1 cellular context compared by ENCODE assay signal in the genomic region with DNA sequence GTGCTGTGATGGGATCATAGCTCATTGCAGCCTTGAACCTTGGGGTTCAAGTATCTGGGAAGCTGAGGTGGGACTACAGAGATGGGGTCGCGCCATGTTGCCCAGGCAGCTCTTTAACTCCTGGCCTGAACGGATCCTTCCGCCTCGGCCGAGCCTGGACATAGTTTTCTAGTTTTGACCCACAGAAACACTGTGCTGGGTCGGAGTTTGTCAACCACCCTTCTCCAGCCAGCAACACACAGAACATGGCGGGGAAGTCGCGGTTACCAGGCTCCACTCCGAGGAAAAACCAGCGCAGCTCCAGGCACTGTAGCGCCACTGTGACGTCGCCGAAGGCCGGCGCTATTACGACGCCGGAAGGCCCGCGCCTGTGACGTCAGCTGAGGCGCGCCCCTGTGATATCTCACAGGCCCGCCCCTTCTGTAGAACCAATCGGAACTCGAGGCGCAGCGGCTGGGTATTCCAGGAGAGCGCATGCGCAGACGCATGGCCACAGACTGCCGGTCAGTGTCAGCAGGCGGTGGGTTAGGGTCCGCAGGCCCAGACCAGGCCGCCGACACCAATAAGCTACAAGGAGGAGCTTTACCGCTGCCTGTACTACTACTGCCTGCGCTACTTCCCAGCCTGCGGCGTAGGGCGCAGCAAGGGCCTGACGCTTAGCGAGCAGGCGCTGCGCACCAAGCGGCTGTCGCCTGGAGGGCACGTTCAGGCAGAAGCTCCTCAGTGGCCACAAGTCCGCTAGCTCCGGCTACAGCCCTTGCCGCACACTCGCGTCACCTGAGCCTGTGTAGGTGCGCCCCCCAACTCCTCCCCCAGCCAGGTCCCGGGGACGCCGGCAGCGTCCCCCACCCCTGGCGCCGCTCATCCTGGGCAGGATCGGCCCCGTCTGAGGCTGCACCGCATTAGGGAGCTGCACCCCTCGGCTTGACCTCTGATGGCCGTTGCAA.
TF ChIP-seq lines count a peak whose summit lies in the region.

No MANE protein-coding gene starts in this region.

TF ChIP-seq in HepG2, 621 proteins besides CTCF, POLR2A, EP300 and RAD21 (continued from another document and continues in another):
- peak; percentile 52 for TF ChIP-seq ARID5B (CRISPR knock-in tag; IDR thresholded peaks at IDR 0.05)
- TF ChIP-seq HMG20B (CRISPR knock-in tag; conservative IDR thresholded peaks at IDR 0.05) = no peak
- peak; percentile 96; the same call in 1 of the 2 replicates for TF ChIP-seq HOXD1 (CRISPR knock-in tag; IDR thresholded peaks at IDR 0.05)
- TF ChIP-seq TBL1XR1 (IDR thresholded peaks at IDR 0.05; ENCODE audit: borderline replicate concordance, low read length, partially characterized antibody) = no peak
- TF ChIP-seq GATAD1 (CRISPR knock-in tag; IDR thresholded peaks at IDR 0.05) = peak; percentile 93
- TF ChIP-seq TIGD3 (CRISPR knock-in tag; IDR thresholded peaks at IDR 0.05; ENCODE audit: borderline replicate concordance) = 0 out of 2 replicates have a peak, but pooled peaks have one; percentile 32
- TF ChIP-seq POLR2G (IDR thresholded peaks at IDR 0.05; ENCODE audit: low read depth, low read length) = peak; percentile 97
- no peak for TF ChIP-seq ZNF3 (CRISPR knock-in tag; IDR thresholded peaks at IDR 0.05)
- TF ChIP-seq ZNF160 (CRISPR knock-in tag; IDR thresholded peaks at IDR 0.05) = peak; percentile 83
- TF ChIP-seq ZNF589 (CRISPR knock-in tag; conservative IDR thresholded peaks at IDR 0.05) = peak; percentile 91
- TF ChIP-seq SMAD3 (CRISPR knock-in tag; IDR thresholded peaks at IDR 0.05) = peak; percentile 51; the same call in 1 of the 2 replicates
- no peak for TF ChIP-seq GTF2F1 (IDR thresholded peaks at IDR 0.05; ENCODE audit: low read length)
- TF ChIP-seq, protein P1, sequence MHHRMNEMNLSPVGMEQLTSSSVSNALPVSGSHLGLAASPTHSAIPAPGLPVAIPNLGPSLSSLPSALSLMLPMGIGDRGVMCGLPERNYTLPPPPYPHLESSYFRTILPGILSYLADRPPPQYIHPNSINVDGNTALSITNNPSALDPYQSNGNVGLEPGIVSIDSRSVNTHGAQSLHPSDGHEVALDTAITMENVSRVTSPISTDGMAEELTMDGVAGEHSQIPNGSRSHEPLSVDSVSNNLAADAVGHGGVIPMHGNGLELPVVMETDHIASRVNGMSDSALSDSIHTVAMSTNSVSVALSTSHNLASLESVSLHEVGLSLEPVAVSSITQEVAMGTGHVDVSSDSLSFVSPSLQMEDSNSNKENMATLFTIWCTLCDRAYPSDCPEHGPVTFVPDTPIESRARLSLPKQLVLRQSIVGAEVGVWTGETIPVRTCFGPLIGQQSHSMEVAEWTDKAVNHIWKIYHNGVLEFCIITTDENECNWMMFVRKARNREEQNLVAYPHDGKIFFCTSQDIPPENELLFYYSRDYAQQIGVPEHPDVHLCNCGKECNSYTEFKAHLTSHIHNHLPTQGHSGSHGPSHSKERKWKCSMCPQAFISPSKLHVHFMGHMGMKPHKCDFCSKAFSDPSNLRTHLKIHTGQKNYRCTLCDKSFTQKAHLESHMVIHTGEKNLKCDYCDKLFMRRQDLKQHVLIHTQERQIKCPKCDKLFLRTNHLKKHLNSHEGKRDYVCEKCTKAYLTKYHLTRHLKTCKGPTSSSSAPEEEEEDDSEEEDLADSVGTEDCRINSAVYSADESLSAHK (CRISPR knock-in tag; IDR thresholded peaks at IDR 0.05; ENCODE audit: borderline replicate concordance) = no peak; the same call in 1 of the 2 replicates
- TF ChIP-seq TFDP2 (CRISPR knock-in tag; IDR thresholded peaks at IDR 0.05) = peak; percentile 83
- TF ChIP-seq GATA4 (IDR thresholded peaks at IDR 0.05; ENCODE audit: borderline replicate concordance, low read depth) = peak; percentile 46
- TF ChIP-seq ZNF20 (CRISPR knock-in tag; IDR thresholded peaks at IDR 0.05) = no peak
- TF ChIP-seq ZNF468 (CRISPR knock-in tag; IDR thresholded peaks at IDR 0.05) = peak; percentile 81; the same call in 1 of the 2 replicates
- TF ChIP-seq ZNF776 (CRISPR knock-in tag; IDR thresholded peaks at IDR 0.05) = peak; percentile 61; the same call in 1 of the 2 replicates
- TF ChIP-seq ZNF749 (CRISPR knock-in tag; IDR thresholded peaks at IDR 0.05; ENCODE audit: borderline replicate concordance) = peak; percentile 79; the same call in 1 of the 2 replicates
- TF ChIP-seq, protein P2, sequence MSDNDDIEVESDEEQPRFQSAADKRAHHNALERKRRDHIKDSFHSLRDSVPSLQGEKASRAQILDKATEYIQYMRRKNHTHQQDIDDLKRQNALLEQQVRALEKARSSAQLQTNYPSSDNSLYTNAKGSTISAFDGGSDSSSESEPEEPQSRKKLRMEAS (IDR thresholded peaks at IDR 0.05) = peak; percentile 90
- TF ChIP-seq RNF2 (conservative IDR thresholded peaks at IDR 0.05; ENCODE audit: low read depth) = peak; percentile 79
- no peak for TF ChIP-seq ZNF713 (CRISPR knock-in tag; IDR thresholded peaks at IDR 0.05)
- 0 out of 2 replicates have a peak, but pooled peaks have one; percentile 15 for TF ChIP-seq FOXO4 (CRISPR knock-in tag; conservative IDR thresholded peaks at IDR 0.05)
- peak; percentile 30; the same call in 1 of the 2 replicates for TF ChIP-seq ZNF281 (CRISPR knock-in tag; IDR thresholded peaks at IDR 0.05; ENCODE audit: borderline replicate concordance)
- TF ChIP-seq, protein P3, sequence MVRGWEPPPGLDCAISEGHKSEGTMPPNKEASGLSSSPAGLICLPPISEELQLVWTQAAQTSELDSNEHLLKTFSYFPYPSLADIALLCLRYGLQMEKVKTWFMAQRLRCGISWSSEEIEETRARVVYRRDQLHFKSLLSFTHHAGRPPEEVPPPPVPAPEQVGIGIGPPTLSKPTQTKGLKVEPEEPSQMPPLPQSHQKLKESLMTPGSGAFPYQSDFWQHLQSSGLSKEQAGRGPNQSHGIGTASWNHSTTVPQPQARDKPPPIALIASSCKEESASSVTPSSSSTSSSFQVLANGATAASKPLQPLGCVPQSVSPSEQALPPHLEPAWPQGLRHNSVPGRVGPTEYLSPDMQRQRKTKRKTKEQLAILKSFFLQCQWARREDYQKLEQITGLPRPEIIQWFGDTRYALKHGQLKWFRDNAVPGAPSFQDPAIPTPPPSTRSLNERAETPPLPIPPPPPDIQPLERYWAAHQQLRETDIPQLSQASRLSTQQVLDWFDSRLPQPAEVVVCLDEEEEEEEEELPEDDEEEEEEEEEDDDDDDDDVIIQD (CRISPR knock-in tag; IDR thresholded peaks at IDR 0.05; ENCODE audit: low read depth) = peak; percentile 73
- TF ChIP-seq MZF1 (CRISPR knock-in tag; IDR thresholded peaks at IDR 0.05; ENCODE audit: borderline replicate concordance) = peak; percentile 97
- no peak for TF ChIP-seq PCBP2 (optimal IDR thresholded peaks at IDR 0.05; ENCODE audit: low read depth, low read length, poor library complexity, severe bottlenecking)
- TF ChIP-seq REXO4 (CRISPR knock-in tag; IDR thresholded peaks at IDR 0.05; ENCODE audit: borderline replicate concordance) = 0 out of 2 replicates have a peak, but pooled peaks have one; percentile 40
- no peak for TF ChIP-seq NFIC (IDR thresholded peaks at IDR 0.05; ENCODE audit: low read length)
- TF ChIP-seq HOXA7 (CRISPR knock-in tag; IDR thresholded peaks at IDR 0.05) = peak; percentile 64; the same call in 1 of the 2 replicates
- peak; percentile 61; the same call in 1 of the 2 replicates for TF ChIP-seq KDM5A (IDR thresholded peaks at IDR 0.05; ENCODE audit: borderline replicate concordance, low read length)
- no peak for TF ChIP-seq ATM (IDR thresholded peaks at IDR 0.05; ENCODE audit: borderline replicate concordance)
- no peak for TF ChIP-seq SRSF1 (optimal IDR thresholded peaks at IDR 0.05; ENCODE audit: low read depth, low read length)
- no peak for TF ChIP-seq ZNF251 (CRISPR knock-in tag; IDR thresholded peaks at IDR 0.05)
- no peak for TF ChIP-seq EZH2 (conservative IDR thresholded peaks at IDR 0.05; ENCODE audit: low read depth, low read length)
- peak; percentile 27; the same call in 1 of the 2 replicates for TF ChIP-seq CBX5 (CRISPR knock-in tag; IDR thresholded peaks at IDR 0.05; ENCODE audit: borderline replicate concordance)
- TF ChIP-seq ZNF878 (CRISPR knock-in tag; IDR thresholded peaks at IDR 0.05) = 0 out of 2 replicates have a peak, but pooled peaks have one; percentile 65
- no peak for TF ChIP-seq SYNCRIP (IDR thresholded peaks at IDR 0.05; ENCODE audit: insufficient read depth, low read depth, low read length)
- TF ChIP-seq RARA (CRISPR knock-in tag; IDR thresholded peaks at IDR 0.05) = peak; percentile 35; the same call in 1 of the 2 replicates
- no peak for TF ChIP-seq TBP (CRISPR knock-in tag; IDR thresholded peaks at IDR 0.05)
- TF ChIP-seq SOX6 (IDR thresholded peaks at IDR 0.05) = no peak
- peak; percentile 58 for TF ChIP-seq SOX6 (CRISPR knock-in tag; IDR thresholded peaks at IDR 0.05)
- TF ChIP-seq TCF12 (IDR thresholded peaks at IDR 0.05) = no peak
- no peak for TF ChIP-seq TCF12 (CRISPR knock-in tag; IDR thresholded peaks at IDR 0.05)
